Comparison of ENCODE assay signal across 28 cellular contexts in the genomic region with DNA sequence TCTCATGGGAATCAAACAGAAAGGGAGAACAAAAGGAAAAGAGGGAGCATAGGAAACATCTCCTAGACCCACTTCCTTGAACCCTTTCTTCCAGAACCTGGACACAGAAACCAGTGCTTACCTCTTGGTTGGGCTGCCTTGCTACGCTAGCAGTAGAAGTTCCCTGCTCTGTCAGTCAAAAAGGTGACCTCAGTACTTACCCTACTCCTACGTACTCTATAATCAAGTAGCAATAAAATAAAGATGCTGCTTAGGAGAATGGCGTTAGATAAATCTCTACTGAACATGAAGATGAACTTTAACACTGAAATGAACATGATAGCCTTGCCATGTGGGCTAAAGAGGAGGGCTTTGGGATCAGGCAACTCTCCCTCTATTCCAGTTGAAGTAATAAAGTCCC. TPM values are rescaled to one million over a fixed set of nuclear protein-coding genes. Genes with fewer than 3 reads are reported as not detected.
"Had no signal": no experiment of that assay in that cellular context is flagged by ENCODE, and none has a peak within 500 bp of the region (broad histone marks: within the 10 kb centered on the region; RNA-seq: fewer than 3 reads in every experiment).

No MANE protein-coding gene starts in this region.

- H3K4me3 ChIP-seq: left lung, lower lobe of right lung, mucosa of descending colon, pancreas, prostate gland, skin epidermis, tibial nerve, uterus had no signal

- H3K27me3 ChIP-seq: pancreas, uterus had no signal

- H3K9me3 ChIP-seq: left lung, lower lobe of right lung, mucosa of descending colon, pancreas, prostate gland, tibial nerve, uterus had no signal

- H3K27ac ChIP-seq: left lung, lower lobe of right lung, pancreas, prostate gland, skin epidermis, tibial nerve, uterus had no signal

- H3K36me3 ChIP-seq: left lung, lower lobe of right lung, pancreas, prostate gland, tibial nerve, uterus had no signal

- ATAC-seq: left cardiac atrium; left lung; lower lobe of right lung; mucosa of descending colon; naive thymus-derived CD4-positive, alpha-beta T cell; natural killer cell treated with Interleukin-12 subunit alpha and Interleukin-12 subunit beta and Interleukin-15 and Interleukin-18, amount 100 ng/mL, for 72 hours; pancreas; right cardiac atrium; sciatic nerve; stimulated activated effector memory CD8-positive, alpha-beta T cell treated with anti-CD3 and anti-CD28 coated beads, Interleukin-12 subunit alpha, Interleukin-12 subunit beta, amount 100 ng/mL, for 72 hours; stimulated activated naive CD8-positive, alpha-beta T cell treated with anti-CD3 and anti-CD28 coated beads, Interleukin-15, amount 100 ng/mL, for 72 hours had no signal

- DNase-seq: hippocampal formation; kidney glomerular epithelial cell; left cardiac atrium; left lung; lower lobe of right lung; mammary epithelial cell; midbrain; mucosa of descending colon; naive thymus-derived CD4-positive, alpha-beta T cell; nucleus accumbens; pancreas; posterior cingulate gyrus; retina; right cardiac atrium; stimulated activated CD4-positive, alpha-beta T cell treated with anti-CD3 and anti-CD28 coated beads, Interleukin-12 subunit alpha, Interleukin-12 subunit beta, amount 100 ng/mL, for 4 hours; stimulated activated CD4-positive, alpha-beta T cell treated with anti-CD3 and anti-CD28 coated beads, Interleukin-15, amount 100 ng/mL, for 24 hours; stimulated activated CD4-positive, alpha-beta T cell treated with anti-CD3 and anti-CD28 coated beads, Interleukin-2, amount 100 ng/mL, for 24 hours; stimulated activated CD4-positive, alpha-beta T cell treated with anti-CD3 and anti-CD28 coated beads, Interleukin-4, amount 100 ng/mL, for 1 hour; stimulated activated naive CD4-positive, alpha-beta T cell; stimulated activated naive CD8-positive, alpha-beta T cell treated with anti-CD3 and anti-CD28 coated beads, Interleukin-15, amount 100 ng/mL, for 72 hours; substantia nigra; uterus had no signal

- H3K4me1 ChIP-seq: prostate gland, uterus had no signal

RNA-seq across cellular contexts. Expression of a gene that starts 7.4 kb away (rescaled TPM):
- polyA plus RNA-seq: naive thymus-derived CD4-positive, alpha-beta T cell had no signal
